Comparison of ENCODE assay signal across 9 cellular contexts in genomic region chr10:127196955-127197432, GRCh38. TPM values are rescaled to one million over a fixed set of nuclear protein-coding genes. Genes with fewer than 3 reads are reported as not detected.
DNase-seq lines count a peak whose midpoint lies in the region; ATAC-seq and TF ChIP-seq lines count a peak whose summit lies in the region.
"Had no signal": no experiment of that assay in that cellular context is flagged by ENCODE, and none has a peak within 500 bp of the region (broad histone marks: within the 10 kb centered on the region; RNA-seq: fewer than 3 reads in every experiment).

No MANE protein-coding gene starts in this region.

- H2AFZ ChIP-seq in OCI-LY7 (ENCODE audit: low read length) = no peak overlapping the region

- TF ChIP-seq CTCF in left ventricle myocardium inferior (IDR thresholded peaks at IDR 0.05; ENCODE audit: borderline replicate concordance) = no peak
- TF ChIP-seq CTCF in upper lobe of left lung (IDR thresholded peaks at IDR 0.05) = no peak
- no peak for TF ChIP-seq CTCF in OCI-LY7 (conservative IDR thresholded peaks at IDR 0.05; ENCODE audit: low read length)

- POLR2A ChIA-PET in OCI-LY7 (lab: Charles Lee) = no interaction called here

- intact Hi-C loops in left ventricle myocardium inferior (cut with micrococcal nuclease) (no loop called here), left cardiac atrium (cut with DNase I) (no loop called here), OCI-LY7 (cut with micrococcal nuclease; ENCODE audit: unreplicated experiment) (no loop called here)

- H3K27ac ChIP-seq in left ventricle myocardium inferior (replicated peaks) (no peak overlapping the region), caudate nucleus (ENCODE audit: low read depth, low read length) (peak overlapping the region; percentile 54), upper lobe of left lung (no peak overlapping the region), OCI-LY7 (ENCODE audit: low read depth, low read length, poor library complexity, severe bottlenecking) (no peak overlapping the region)

- no peak for ATAC-seq in left cardiac atrium
- no peak for ATAC-seq in upper lobe of left lung (ENCODE audit: low FRiP score in 2 of 2)
- no peak for ATAC-seq in HG03045 (IDR thresholded peaks at IDR 0.05; ENCODE audit: unreplicated experiment)

- TF ChIP-seq POLR2A in upper lobe of left lung (IDR thresholded peaks at IDR 0.05) = no peak

- H3K4me2 ChIP-seq in OCI-LY7 (ENCODE audit: low read length) = no peak overlapping the region

- H3K9me2 ChIP-seq in OCI-LY7 (ENCODE audit: insufficient read depth, low read length) = no peaks in the 10 kb centered on the region

- 60% methylated on average over 11 of the region's 11 CpGs; no CpG with 5 or more reads in 1 of the 2 donors for WGBS in upper lobe of left lung, 2 donors

- H3K27me3 ChIP-seq in left ventricle myocardium inferior (ENCODE audit: low read depth) (peaks cover 21% of the 10 kb centered on the region), upper lobe of left lung (peaks cover 0 to 8% (median 3%) of the 10 kb centered on the region in 4 donors)

- CTCF ChIA-PET in OCI-LY7 (lab: Charles Lee; ENCODE audit: unreplicated experiment) = no interaction called here

- H3K9me3 ChIP-seq in left ventricle myocardium inferior (replicated peaks) (no peaks in the 10 kb centered on the region), upper lobe of left lung (no peaks in the 10 kb centered on the region), OCI-LY7 (ENCODE audit: low read length) (no peaks in the 10 kb centered on the region)

- H3K36me3 ChIP-seq in left ventricle myocardium inferior = no peaks in the 10 kb centered on the region
- H3K36me3 ChIP-seq in upper lobe of left lung = no peaks in the 10 kb centered on the region
- H3K36me3 ChIP-seq in OCI-LY7 (ENCODE audit: insufficient read depth, low read length) = no peaks in the 10 kb centered on the region

- no peaks in the 10 kb centered on the region for H4K20me1 ChIP-seq in OCI-LY7 (ENCODE audit: insufficient read depth, low read length)

- no peak for TF ChIP-seq EP300 in upper lobe of left lung (IDR thresholded peaks at IDR 0.05)

- H3K79me2 ChIP-seq in OCI-LY7 (ENCODE audit: insufficient read depth, low read depth, low read length) = no peaks in the 10 kb centered on the region

- peak overlapping the region; percentile 67 for H3K4me3 ChIP-seq in left ventricle myocardium inferior
- H3K4me3 ChIP-seq in upper lobe of left lung = peak overlapping the region in 3 of 4 donors; percentile 38 to 50 (median 48)
- no peak overlapping the region for H3K4me3 ChIP-seq in OCI-LY7 (ENCODE audit: low read depth, low read length, poor library complexity, severe bottlenecking)

- DNase-seq in left ventricle myocardium inferior (no peak), left cardiac atrium (no peak), caudate nucleus (lab: John Stamatoyannopoulos, UW) (peak in 8 of 61 donors; percentile 27 to 67 (median 52)), kidney tubule cell (ENCODE audit: low spot score) (peak; percentile 4), upper lobe of left lung (no peak), OCI-LY7 (ENCODE audit: low spot score) (no peak), NCI-H2196 (lab: John Stamatoyannopoulos, UW; ENCODE audit: unreplicated experiment) (no peak)

- BruUV-seq in OCI-LY7 (replicated peaks; lab: Mats Ljungman, UMichigan) = no TSS peak

- H3K4me1 ChIP-seq in left ventricle myocardium inferior (peaks cover 25% of the 10 kb centered on the region), upper lobe of left lung (peaks cover 14 to 30% (median 15%) of the 10 kb centered on the region in 4 donors), OCI-LY7 (ENCODE audit: insufficient read depth, low read length, poor library complexity, severe bottlenecking) (no peaks in the 10 kb centered on the region)

RNA-seq across cellular contexts. Expression of gene INSYN2A, which starts 0.6 kb away (rescaled TPM):
- total RNA-seq in left ventricle myocardium inferior (not detected), left cardiac atrium (not detected), upper lobe of left lung (1 to 10 TPM in 2 of 6 donors, under 1 TPM in 2, not detected in 2; 0.26 to 2.7 (median 0.69) TPM), OCI-LY7 (2022) (not detected in 2 replicates)
- not detected in 2 replicates for total RNA-seq in OCI-LY7 (2014; rRNA removed; shearing (Covaris generic))
- total RNA-seq: lung microvascular endothelial cell had no signal
